Comparison of ENCODE assay signal across 19 cellular contexts in genomic region chr2:65557616-65558573, GRCh38.
"Had no signal": no experiment of that assay in that cellular context is flagged by ENCODE, and none has a peak within 500 bp of the region (broad histone marks: within the 10 kb centered on the region; RNA-seq: fewer than 3 reads in every experiment).

No MANE protein-coding gene starts in this region.

- DNase-seq: activated gamma-delta T cell treated with Interleukin-2 at 50 U/mL for 16 hours; cerebellar nuclear complex; cortex of kidney; gastrocnemius medialis; heart left ventricle; islet precursor cell; lower lobe of right lung; natural killer cell; pancreas; stimulated activated CD4-positive, alpha-beta T cell treated with anti-CD3 and anti-CD28 coated beads, Interleukin-4, amount 100 ng/mL, for 24 hours; stomach; T1000; testis; upper lobe of left lung had no signal

- H3K4me3 ChIP-seq: gastrocnemius medialis, heart left ventricle, lower lobe of right lung, pancreas, sigmoid colon, stomach, testis, upper lobe of left lung had no signal

- H3K9me3 ChIP-seq: gastrocnemius medialis, heart left ventricle, lower lobe of right lung, neutrophil, pancreas, sigmoid colon, stomach, testis, upper lobe of left lung had no signal

- H3K27me3 ChIP-seq: gastrocnemius medialis, heart left ventricle, neutrophil, pancreas, sigmoid colon, stomach, testis, upper lobe of left lung had no signal

- H3K4me1 ChIP-seq: lower lobe of right lung, pancreas, testis had no signal

- ATAC-seq: activated CD4-positive, CD25-positive, alpha-beta regulatory T cell treated with anti-CD3 and anti-CD28 coated beads, Interleukin-2, amount 50 U/mL, for 24 hours; esophagus mucosa; gastrocnemius medialis; heart left ventricle; lower lobe of right lung; natural killer cell; pancreas; stimulated activated effector memory CD8-positive, alpha-beta T cell treated with anti-CD3 and anti-CD28 coated beads, Interleukin-12 subunit alpha, Interleukin-12 subunit beta, amount 100 ng/mL, for 72 hours had no signal

- H3K27ac ChIP-seq: gastrocnemius medialis, heart left ventricle, lower lobe of right lung, neutrophil, pancreas, sigmoid colon, stomach, testis, upper lobe of left lung had no signal

- H3K36me3 ChIP-seq: gastrocnemius medialis, heart left ventricle, lower lobe of right lung, neutrophil, pancreas, sigmoid colon, stomach, upper lobe of left lung had no signal
